ENCODE assay signal across 1 cellular context in genomic region chr10:118046491-118047362, GRCh38.
TF ChIP-seq lines count a peak whose summit lies in the region.

RAB11FIP2 (minus strand) TSS chr10:118046941; CDS start chr10:118046163, 778 bp downstream.

TF ChIP-seq in K562, 482 proteins besides CTCF, POLR2A, EP300 and RAD21 (continued from another document and continues in another):
- TF ChIP-seq, protein P1, sequence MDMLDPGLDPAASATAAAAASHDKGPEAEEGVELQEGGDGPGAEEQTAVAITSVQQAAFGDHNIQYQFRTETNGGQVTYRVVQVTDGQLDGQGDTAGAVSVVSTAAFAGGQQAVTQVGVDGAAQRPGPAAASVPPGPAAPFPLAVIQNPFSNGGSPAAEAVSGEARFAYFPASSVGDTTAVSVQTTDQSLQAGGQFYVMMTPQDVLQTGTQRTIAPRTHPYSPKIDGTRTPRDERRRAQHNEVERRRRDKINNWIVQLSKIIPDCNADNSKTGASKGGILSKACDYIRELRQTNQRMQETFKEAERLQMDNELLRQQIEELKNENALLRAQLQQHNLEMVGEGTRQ (CRISPR knock-in tag; IDR thresholded peaks at IDR 0.05), result 0 out of 2 replicates have a peak, but pooled peaks have one; percentile 5
- TF ChIP-seq, protein P2, sequence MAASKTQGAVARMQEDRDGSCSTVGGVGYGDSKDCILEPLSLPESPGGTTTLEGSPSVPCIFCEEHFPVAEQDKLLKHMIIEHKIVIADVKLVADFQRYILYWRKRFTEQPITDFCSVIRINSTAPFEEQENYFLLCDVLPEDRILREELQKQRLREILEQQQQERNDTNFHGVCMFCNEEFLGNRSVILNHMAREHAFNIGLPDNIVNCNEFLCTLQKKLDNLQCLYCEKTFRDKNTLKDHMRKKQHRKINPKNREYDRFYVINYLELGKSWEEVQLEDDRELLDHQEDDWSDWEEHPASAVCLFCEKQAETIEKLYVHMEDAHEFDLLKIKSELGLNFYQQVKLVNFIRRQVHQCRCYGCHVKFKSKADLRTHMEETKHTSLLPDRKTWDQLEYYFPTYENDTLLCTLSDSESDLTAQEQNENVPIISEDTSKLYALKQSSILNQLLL (CRISPR knock-in tag; IDR thresholded peaks at IDR 0.05; ENCODE audit: borderline replicate concordance), result no peak
- TF ChIP-seq ZBTB11 (CRISPR knock-in tag; IDR thresholded peaks at IDR 0.05) (no peak), KHSRP (IDR thresholded peaks at IDR 0.05) (no peak), ZBTB43 (CRISPR knock-in tag; IDR thresholded peaks at IDR 0.05) (no peak), KLF6 (CRISPR knock-in tag; IDR thresholded peaks at IDR 0.05; ENCODE audit: borderline replicate concordance) (no peak), ATF1 (CRISPR knock-in tag; IDR thresholded peaks at IDR 0.05) (no peak), ATF1 (tag; IDR thresholded peaks at IDR 0.05) (peak; percentile 51), ARID1B (IDR thresholded peaks at IDR 0.05) (no peak), GATAD2A (IDR thresholded peaks at IDR 0.05) (0 out of 2 replicates have a peak, but pooled peaks have one; percentile 22), NCOA2 (IDR thresholded peaks at IDR 0.05; ENCODE audit: partially characterized antibody in 2 of 2) (no peak), POLR2B (IDR thresholded peaks at IDR 0.05; ENCODE audit: low read depth, partially characterized antibody) (no peak), IFI16 (CRISPR knock-in tag; IDR thresholded peaks at IDR 0.05) (no peak), NR2C1 (IDR thresholded peaks at IDR 0.05) (peak; percentile 95), NR2C1 (tag; IDR thresholded peaks at IDR 0.05) (peak; percentile 97), NFYB (IDR thresholded peaks at IDR 0.05; ENCODE audit: extremely low read depth, insufficient read length) (no peak), CSDE1 (IDR thresholded peaks at IDR 0.05) (peak in 1 of 2 experiments; percentile 75; a peak in 1 of 4 replicates), SMAD2 (IDR thresholded peaks at IDR 0.05; ENCODE audit: low read depth, low read length) (no peak), NCOA4 (IDR thresholded peaks at IDR 0.05; ENCODE audit: partially characterized antibody) (no peak), SP1 (CRISPR knock-in tag; IDR thresholded peaks at IDR 0.05) (peak; percentile 48; the same call in 1 of the 2 replicates), KAT7 (CRISPR knock-in tag; IDR thresholded peaks at IDR 0.05; ENCODE audit: borderline replicate concordance) (peak; percentile 73; the same call in 1 of the 2 replicates), HNRNPK (IDR thresholded peaks at IDR 0.05; ENCODE audit: low read depth, low read length, poor library complexity, severe bottlenecking) (no peak), THRAP3 (IDR thresholded peaks at IDR 0.05; ENCODE audit: borderline replicate concordance) (no peak), ZNF165 (CRISPR knock-in tag; IDR thresholded peaks at IDR 0.05; ENCODE audit: borderline replicate concordance) (no peak), EGR1 (conservative IDR thresholded peaks at IDR 0.05) (no peak), DPF2 (IDR thresholded peaks at IDR 0.05) (no peak), ZBTB8A (IDR thresholded peaks at IDR 0.05; ENCODE audit: partially characterized antibody) (no peak), CAMTA2 (CRISPR knock-in tag; conservative IDR thresholded peaks at IDR 0.05) (no peak), SMARCC2 (IDR thresholded peaks at IDR 0.05; ENCODE audit: low read depth) (no peak), ASH1L (IDR thresholded peaks at IDR 0.05; ENCODE audit: borderline replicate concordance, low read depth, partially characterized antibody) (no peak), MTA1 (IDR thresholded peaks at IDR 0.05; ENCODE audit: borderline replicate concordance) (no peak), ZNF639 (CRISPR knock-in tag; conservative IDR thresholded peaks at IDR 0.05 in 1 of 2, IDR thresholded peaks at IDR 0.05 in 1 of 2) (peak in 1 of 2 experiments; percentile 97; a peak in 2 of 4 replicates), SREBF1 (IDR thresholded peaks at IDR 0.05; ENCODE audit: borderline replicate concordance, low read depth, low read length) (no peak), SIN3A (IDR thresholded peaks at IDR 0.05; ENCODE audit: borderline replicate concordance in 2 of 2, control insufficient read depth in 1 of 2, low read depth in 2 of 2, low read length in 2 of 2) (peak; percentile 50 to 57; a peak in 2 of 4 replicates), GABPB1 (CRISPR knock-in tag; IDR thresholded peaks at IDR 0.05) (no peak), ADNP (tag; IDR thresholded peaks at IDR 0.05) (no peak), MAFK (IDR thresholded peaks at IDR 0.05; ENCODE audit: low read length) (no peak), NUFIP1 (IDR thresholded peaks at IDR 0.05; ENCODE audit: partially characterized antibody) (no peak), SMAD4 (CRISPR knock-in tag; conservative IDR thresholded peaks at IDR 0.05) (peak; percentile 66; the same call in 1 of the 2 replicates), TCF15 (CRISPR knock-in tag; IDR thresholded peaks at IDR 0.05) (no peak), PHF20 (IDR thresholded peaks at IDR 0.05; ENCODE audit: partially characterized antibody) (no peak), ZNF354B (CRISPR knock-in tag; IDR thresholded peaks at IDR 0.05) (no peak), RB1 (IDR thresholded peaks at IDR 0.05; ENCODE audit: low read depth) (peak; percentile 31; the same call in 1 of the 2 replicates), ZC3H11A (IDR thresholded peaks at IDR 0.05; ENCODE audit: low read depth, low read length) (no peak)
- TF ChIP-seq, protein P3, sequence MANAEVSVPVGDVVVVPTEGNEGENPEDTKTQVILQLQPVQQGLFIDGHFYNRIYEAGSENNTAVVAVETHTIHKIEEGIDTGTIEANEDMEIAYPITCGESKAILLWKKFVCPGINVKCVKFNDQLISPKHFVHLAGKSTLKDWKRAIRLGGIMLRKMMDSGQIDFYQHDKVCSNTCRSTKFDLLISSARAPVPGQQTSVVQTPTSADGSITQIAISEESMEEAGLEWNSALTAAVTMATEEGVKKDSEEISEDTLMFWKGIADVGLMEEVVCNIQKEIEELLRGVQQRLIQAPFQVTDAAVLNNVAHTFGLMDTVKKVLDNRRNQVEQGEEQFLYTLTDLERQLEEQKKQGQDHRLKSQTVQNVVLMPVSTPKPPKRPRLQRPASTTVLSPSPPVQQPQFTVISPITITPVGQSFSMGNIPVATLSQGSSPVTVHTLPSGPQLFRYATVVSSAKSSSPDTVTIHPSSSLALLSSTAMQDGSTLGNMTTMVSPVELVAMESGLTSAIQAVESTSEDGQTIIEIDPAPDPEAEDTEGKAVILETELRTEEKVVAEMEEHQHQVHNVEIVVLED (CRISPR knock-in tag; IDR thresholded peaks at IDR 0.05), result peak; percentile 60; the same call in 1 of the 2 replicates
- TF ChIP-seq, protein P4, sequence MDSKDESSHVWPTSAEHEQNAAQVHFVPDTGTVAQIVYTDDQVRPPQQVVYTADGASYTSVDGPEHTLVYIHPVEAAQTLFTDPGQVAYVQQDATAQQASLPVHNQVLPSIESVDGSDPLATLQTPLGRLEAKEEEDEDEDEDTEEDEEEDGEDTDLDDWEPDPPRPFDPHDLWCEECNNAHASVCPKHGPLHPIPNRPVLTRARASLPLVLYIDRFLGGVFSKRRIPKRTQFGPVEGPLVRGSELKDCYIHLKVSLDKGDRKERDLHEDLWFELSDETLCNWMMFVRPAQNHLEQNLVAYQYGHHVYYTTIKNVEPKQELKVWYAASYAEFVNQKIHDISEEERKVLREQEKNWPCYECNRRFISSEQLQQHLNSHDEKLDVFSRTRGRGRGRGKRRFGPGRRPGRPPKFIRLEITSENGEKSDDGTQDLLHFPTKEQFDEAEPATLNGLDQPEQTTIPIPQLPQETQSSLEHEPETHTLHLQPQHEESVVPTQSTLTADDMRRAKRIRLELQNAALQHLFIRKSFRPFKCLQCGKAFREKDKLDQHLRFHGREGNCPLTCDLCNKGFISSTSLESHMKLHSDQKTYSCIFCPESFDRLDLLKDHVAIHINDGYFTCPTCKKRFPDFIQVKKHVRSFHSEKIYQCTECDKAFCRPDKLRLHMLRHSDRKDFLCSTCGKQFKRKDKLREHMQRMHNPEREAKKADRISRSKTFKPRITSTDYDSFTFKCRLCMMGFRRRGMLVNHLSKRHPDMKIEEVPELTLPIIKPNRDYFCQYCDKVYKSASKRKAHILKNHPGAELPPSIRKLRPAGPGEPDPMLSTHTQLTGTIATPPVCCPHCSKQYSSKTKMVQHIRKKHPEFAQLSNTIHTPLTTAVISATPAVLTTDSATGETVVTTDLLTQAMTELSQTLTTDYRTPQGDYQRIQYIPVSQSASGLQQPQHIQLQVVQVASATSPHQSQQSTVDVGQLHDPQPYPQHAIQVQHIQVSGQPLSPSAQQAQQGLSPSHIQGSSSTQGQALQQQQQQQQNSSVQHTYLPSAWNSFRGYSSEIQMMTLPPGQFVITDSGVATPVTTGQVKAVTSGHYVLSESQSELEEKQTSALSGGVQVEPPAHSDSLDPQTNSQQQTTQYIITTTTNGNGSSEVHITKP (IDR thresholded peaks at IDR 0.05; ENCODE audit: partially characterized antibody), result peak; percentile 2
- TF ChIP-seq, protein P5, sequence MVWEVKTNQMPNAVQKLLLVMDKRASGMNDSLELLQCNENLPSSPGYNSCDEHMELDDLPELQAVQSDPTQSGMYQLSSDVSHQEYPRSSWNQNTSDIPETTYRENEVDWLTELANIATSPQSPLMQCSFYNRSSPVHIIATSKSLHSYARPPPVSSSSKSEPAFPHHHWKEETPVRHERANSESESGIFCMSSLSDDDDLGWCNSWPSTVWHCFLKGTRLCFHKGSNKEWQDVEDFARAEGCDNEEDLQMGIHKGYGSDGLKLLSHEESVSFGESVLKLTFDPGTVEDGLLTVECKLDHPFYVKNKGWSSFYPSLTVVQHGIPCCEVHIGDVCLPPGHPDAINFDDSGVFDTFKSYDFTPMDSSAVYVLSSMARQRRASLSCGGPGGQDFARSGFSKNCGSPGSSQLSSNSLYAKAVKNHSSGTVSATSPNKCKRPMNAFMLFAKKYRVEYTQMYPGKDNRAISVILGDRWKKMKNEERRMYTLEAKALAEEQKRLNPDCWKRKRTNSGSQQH (CRISPR knock-in tag; IDR thresholded peaks at IDR 0.05), result no peak
- TF ChIP-seq, protein P6, sequence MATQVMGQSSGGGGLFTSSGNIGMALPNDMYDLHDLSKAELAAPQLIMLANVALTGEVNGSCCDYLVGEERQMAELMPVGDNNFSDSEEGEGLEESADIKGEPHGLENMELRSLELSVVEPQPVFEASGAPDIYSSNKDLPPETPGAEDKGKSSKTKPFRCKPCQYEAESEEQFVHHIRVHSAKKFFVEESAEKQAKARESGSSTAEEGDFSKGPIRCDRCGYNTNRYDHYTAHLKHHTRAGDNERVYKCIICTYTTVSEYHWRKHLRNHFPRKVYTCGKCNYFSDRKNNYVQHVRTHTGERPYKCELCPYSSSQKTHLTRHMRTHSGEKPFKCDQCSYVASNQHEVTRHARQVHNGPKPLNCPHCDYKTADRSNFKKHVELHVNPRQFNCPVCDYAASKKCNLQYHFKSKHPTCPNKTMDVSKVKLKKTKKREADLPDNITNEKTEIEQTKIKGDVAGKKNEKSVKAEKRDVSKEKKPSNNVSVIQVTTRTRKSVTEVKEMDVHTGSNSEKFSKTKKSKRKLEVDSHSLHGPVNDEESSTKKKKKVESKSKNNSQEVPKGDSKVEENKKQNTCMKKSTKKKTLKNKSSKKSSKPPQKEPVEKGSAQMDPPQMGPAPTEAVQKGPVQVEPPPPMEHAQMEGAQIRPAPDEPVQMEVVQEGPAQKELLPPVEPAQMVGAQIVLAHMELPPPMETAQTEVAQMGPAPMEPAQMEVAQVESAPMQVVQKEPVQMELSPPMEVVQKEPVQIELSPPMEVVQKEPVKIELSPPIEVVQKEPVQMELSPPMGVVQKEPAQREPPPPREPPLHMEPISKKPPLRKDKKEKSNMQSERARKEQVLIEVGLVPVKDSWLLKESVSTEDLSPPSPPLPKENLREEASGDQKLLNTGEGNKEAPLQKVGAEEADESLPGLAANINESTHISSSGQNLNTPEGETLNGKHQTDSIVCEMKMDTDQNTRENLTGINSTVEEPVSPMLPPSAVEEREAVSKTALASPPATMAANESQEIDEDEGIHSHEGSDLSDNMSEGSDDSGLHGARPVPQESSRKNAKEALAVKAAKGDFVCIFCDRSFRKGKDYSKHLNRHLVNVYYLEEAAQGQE (CRISPR knock-in tag; IDR thresholded peaks at IDR 0.05; ENCODE audit: low read depth), result no peak
